Comparison of ENCODE assay signal across 18 cellular contexts in the genomic region with DNA sequence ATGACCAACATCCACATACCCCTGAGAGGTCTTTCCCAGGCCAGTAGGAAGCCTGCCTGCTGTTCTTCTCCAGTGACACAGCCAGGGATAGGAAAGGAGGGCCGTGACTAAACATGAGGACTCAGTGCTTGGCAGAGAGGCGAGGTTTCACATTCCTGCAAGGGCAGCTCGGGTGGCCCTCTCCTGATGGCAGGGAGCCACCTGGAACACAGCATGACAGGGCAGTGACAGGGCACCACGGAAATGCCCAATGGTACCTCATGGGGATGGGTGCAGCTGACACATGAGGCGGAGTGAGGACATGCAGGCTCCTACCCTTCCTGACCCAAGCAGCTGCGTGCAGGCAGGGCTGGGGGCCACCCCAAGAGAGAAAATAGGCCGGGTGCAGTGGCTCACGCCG. TPM values are rescaled to one million over a fixed set of nuclear protein-coding genes. Genes with fewer than 3 reads are reported as not detected.
DNase-seq lines count a peak whose midpoint lies in the region; TF ChIP-seq lines count a peak whose summit lies in the region.
"Had no signal": no experiment of that assay in that cellular context is flagged by ENCODE, and none has a peak within 500 bp of the region (broad histone marks: within the 10 kb centered on the region; RNA-seq: fewer than 3 reads in every experiment).

No MANE protein-coding gene starts in this region.

- H3K27me3 ChIP-seq in mammary epithelial cell (ENCODE audit: insufficient read depth, low read length), result peaks cover 3% of the 10 kb centered on the region
- H3K27me3 ChIP-seq: ascending aorta had no signal

- peaks cover 2% of the 10 kb centered on the region for H3K4me1 ChIP-seq in mammary epithelial cell (ENCODE audit: insufficient read depth, low read length)
- H3K4me1 ChIP-seq: ascending aorta had no signal

- peaks cover 41% of the 10 kb centered on the region for H3K27me3 Mint-ChIP-seq in type B pancreatic cell
- peaks cover 7% of the 10 kb centered on the region for H3K27me3 Mint-ChIP-seq in activated naive CD4-positive, alpha-beta T cell treated with anti-CD3 and anti-CD28 coated beads for 36 hours (ENCODE audit: low read depth)
- H3K27me3 Mint-ChIP-seq: naive B cell had no signal

- no peaks in the 10 kb centered on the region for H3K36me3 ChIP-seq in mammary epithelial cell (ENCODE audit: insufficient read depth, low read length)
- H3K36me3 ChIP-seq: ascending aorta, esophagus squamous epithelium had no signal

- H2AFZ ChIP-seq in mammary epithelial cell (ENCODE audit: low read depth, low read length), result no peak overlapping the region

- H3K9me3 ChIP-seq in mammary epithelial cell (replicated peaks; ENCODE audit: insufficient read depth, low read length), result no peaks in the 10 kb centered on the region
- H3K9me3 ChIP-seq: ascending aorta had no signal

- WGBS in mammary epithelial cell (ENCODE audit: low coverage, missing lambda C conversion rate), result 39% methylated on average over 9 of the region's 9 CpGs

- peak; percentile 51 for DNase-seq in LNCaP clone FGC (ENCODE audit: low read depth)
- peak; percentile 58 for DNase-seq in mammary epithelial cell
- DNase-seq in kidney tubule cell (ENCODE audit: low spot score), result peak; percentile 83
- peak; percentile 50 for DNase-seq in type B pancreatic cell (ENCODE audit: extremely low spot score, unreplicated experiment)
- no peak for DNase-seq in NCI-H82 (lab: John Stamatoyannopoulos, UW)
- DNase-seq in activated naive CD4-positive, alpha-beta T cell treated with anti-CD3 and anti-CD28 coated beads for 36 hours, result no peak
- no peak for DNase-seq in posterior vena cava (ENCODE audit: low spot score)
- DNase-seq: activated effector memory CD4-positive, alpha-beta T cell treated with anti-CD3 and anti-CD28 coated beads, Interleukin-2, amount 50 U/mL, for 16 hours; CD4-positive, CD25-positive, alpha-beta regulatory T cell; dermis blood vessel endothelial cell; esophagus squamous epithelium; hippocampal formation; naive B cell; T-helper 1 cell had no signal

- dilution Hi-C loops in mammary epithelial cell (cut with HindIII; ENCODE audit: low sequenced_read_pairs), result no loop called here

- TF ChIP-seq CTCF in LNCaP clone FGC (IDR thresholded peaks at IDR 0.05; ENCODE audit: control insufficient read depth, extremely low read depth, insufficient read depth), result no peak
- TF ChIP-seq CTCF in mammary epithelial cell (conservative IDR thresholded peaks at IDR 0.05 in 1 of 2, IDR thresholded peaks at IDR 0.05 in 1 of 2; ENCODE audit: extremely low read depth in 1 of 2, insufficient read depth in 1 of 2, low read depth in 1 of 2, low read length in 2 of 2), result no peak
- no peak for TF ChIP-seq CTCF in type B pancreatic cell (conservative IDR thresholded peaks at IDR 0.05)

- CTCF ChIA-PET in mammary epithelial cell (lab: Charles Lee; ENCODE audit: low non-redundant PET), result no interaction called here
- CTCF ChIA-PET in activated naive CD4-positive, alpha-beta T cell treated with anti-CD3 and anti-CD28 coated beads for 36 hours (lab: Charles Lee), result interaction anchor here (3.9 kb wide), 1 partner anchor 49 kb away, joined by 11 read pairs; no protein-coding TSS in a partner anchor

- no peak overlapping the region for H3K9ac ChIP-seq in mammary epithelial cell (ENCODE audit: insufficient read depth, low read length)

- H3K27ac ChIP-seq in mammary epithelial cell (ENCODE audit: insufficient read depth, low read depth, low read length), result no peak overlapping the region
- H3K27ac ChIP-seq: ascending aorta had no signal

- no peaks in the 10 kb centered on the region for H3K36me3 Mint-ChIP-seq in type B pancreatic cell
- no peaks in the 10 kb centered on the region for H3K36me3 Mint-ChIP-seq in activated naive CD4-positive, alpha-beta T cell treated with anti-CD3 and anti-CD28 coated beads for 36 hours (ENCODE audit: low read depth)
- H3K36me3 Mint-ChIP-seq: CD4-positive, CD25-positive, alpha-beta regulatory T cell; WTC11 had no signal

- H3K4me2 ChIP-seq in mammary epithelial cell (ENCODE audit: insufficient read depth, low read depth, low read length), result no peak overlapping the region

- H3K9me3 Mint-ChIP-seq in type B pancreatic cell, result no peaks in the 10 kb centered on the region
- H3K9me3 Mint-ChIP-seq in activated naive CD4-positive, alpha-beta T cell treated with anti-CD3 and anti-CD28 coated beads for 36 hours, result peaks cover 5% of the 10 kb centered on the region

- intact Hi-C loops in mammary epithelial cell (cut with micrococcal nuclease), result no loop called here
- intact Hi-C loops in activated naive CD4-positive, alpha-beta T cell treated with anti-CD3 and anti-CD28 coated beads for 36 hours (cut with micrococcal nuclease), result no loop called here
- intact Hi-C loops in posterior vena cava (cut with DNase I), result no loop called here

- H3K4me1 Mint-ChIP-seq in type B pancreatic cell (ENCODE audit: unreplicated experiment), result no peaks in the 10 kb centered on the region
- H3K4me1 Mint-ChIP-seq in activated naive CD4-positive, alpha-beta T cell treated with anti-CD3 and anti-CD28 coated beads for 36 hours (ENCODE audit: low read depth), result peaks cover 1% of the 10 kb centered on the region
- H3K4me1 Mint-ChIP-seq: WTC11 had no signal

- H4K20me1 ChIP-seq in mammary epithelial cell (ENCODE audit: insufficient read depth, low read length), result no peaks in the 10 kb centered on the region

- BruUV-seq in mammary epithelial cell (replicated peaks; lab: Mats Ljungman, UMichigan), result no TSS peak

- H3K79me2 ChIP-seq in mammary epithelial cell (ENCODE audit: insufficient read depth, low read length), result no peaks in the 10 kb centered on the region

- H3K27ac Mint-ChIP-seq in type B pancreatic cell, result no peak overlapping the region
- no peak overlapping the region for H3K27ac Mint-ChIP-seq in activated naive CD4-positive, alpha-beta T cell treated with anti-CD3 and anti-CD28 coated beads for 36 hours
- H3K27ac Mint-ChIP-seq: CD4-positive, CD25-positive, alpha-beta regulatory T cell; WTC11 had no signal

- H3K4me3 ChIP-seq in LNCaP clone FGC (ENCODE audit: low read depth, low read length), result no peak overlapping the region
- no peak overlapping the region for H3K4me3 ChIP-seq in mammary epithelial cell (replicated peaks in 1 of 3; ENCODE audit: insufficient read depth in 1 of 3, low read depth in 2 of 3, low read length in 3 of 3)
- H3K4me3 ChIP-seq: ascending aorta, esophagus squamous epithelium had no signal

- in situ Hi-C loops in mammary epithelial cell (cut with MboI; ENCODE audit: low sequenced_read_pairs in 2 of 2), result no loop called here

- no peak overlapping the region for H3K4me3 Mint-ChIP-seq in type B pancreatic cell
- H3K4me3 Mint-ChIP-seq in activated naive CD4-positive, alpha-beta T cell treated with anti-CD3 and anti-CD28 coated beads for 36 hours, result no peak overlapping the region
- H3K4me3 Mint-ChIP-seq: CD4-positive, CD25-positive, alpha-beta regulatory T cell; naive B cell; WTC11 had no signal

RNA-seq across cellular contexts. Expression of a gene that starts 7.4 kb away (rescaled TPM):
- 1 to 10 TPM in 1 of 2 donors, not detected in 1; 1.2 TPM for total RNA-seq in mammary epithelial cell
- polyA plus RNA-seq in mammary epithelial cell, result not detected
- not detected for polyA minus RNA-seq in mammary epithelial cell
- 0.22 and 0.71 TPM in 2 replicates for total RNA-seq in type B pancreatic cell (ENCODE audit: low replicate concordance)
- not detected for total RNA-seq in activated naive CD4-positive, alpha-beta T cell treated with anti-CD3 and anti-CD28 coated beads for 36 hours
- 1 to 10 TPM in 1 of 2 donors, under 1 TPM in 1; 0.56 to 1.0 TPM for total RNA-seq in posterior vena cava
- total RNA-seq: ascending aorta; CD4-positive, CD25-positive, alpha-beta regulatory T cell; dermis blood vessel endothelial cell; temporal lobe; WTC11 had no signal
- polyA plus RNA-seq: CD4-positive, CD25-positive, alpha-beta regulatory T cell had no signal

RNA-seq across cellular contexts. Expression of a gene that starts 27.9 kb away (rescaled TPM):
- total RNA-seq in mammary epithelial cell (not detected), type B pancreatic cell (ENCODE audit: low replicate concordance) (not detected in 2 replicates), posterior vena cava (not detected)
- not detected for polyA plus RNA-seq in mammary epithelial cell
- not detected for polyA minus RNA-seq in mammary epithelial cell
- total RNA-seq in activated naive CD4-positive, alpha-beta T cell treated with anti-CD3 and anti-CD28 coated beads for 36 hours, result not detected
- total RNA-seq: ascending aorta; CD4-positive, CD25-positive, alpha-beta regulatory T cell; dermis blood vessel endothelial cell; renal cortical epithelial cell; temporal lobe; WTC11 had no signal
- polyA plus RNA-seq: CD4-positive, CD25-positive, alpha-beta regulatory T cell had no signal

RNA-seq across cellular contexts. Expression of a gene that starts 53.3 kb away (rescaled TPM):
- total RNA-seq in mammary epithelial cell, result not detected
- polyA plus RNA-seq in mammary epithelial cell, result not detected
- not detected for polyA minus RNA-seq in mammary epithelial cell
- total RNA-seq in type B pancreatic cell (ENCODE audit: low replicate concordance), result not detected in 2 replicates
- total RNA-seq in activated naive CD4-positive, alpha-beta T cell treated with anti-CD3 and anti-CD28 coated beads for 36 hours, result not detected
- total RNA-seq in posterior vena cava, result under 1 TPM; 0.43 to 0.65 TPM
- total RNA-seq: ascending aorta; CD4-positive, CD25-positive, alpha-beta regulatory T cell; dermis blood vessel endothelial cell; esophagus squamous epithelium; renal cortical epithelial cell; WTC11 had no signal

RNA-seq across cellular contexts. Expression of a gene that starts 56.2 kb away (rescaled TPM):
- total RNA-seq in mammary epithelial cell (1 to 10 TPM; 7.9 to 9.5 TPM), type B pancreatic cell (ENCODE audit: low replicate concordance) (12.5 and 13.7 TPM in 2 replicates), posterior vena cava (1 to 10 TPM; 5.5 to 7.4 TPM)
- polyA plus RNA-seq in mammary epithelial cell, result 13.2 TPM
- 5.9 TPM for polyA minus RNA-seq in mammary epithelial cell
- 1 to 10 TPM; 4.2 to 4.3 TPM for total RNA-seq in activated naive CD4-positive, alpha-beta T cell treated with anti-CD3 and anti-CD28 coated beads for 36 hours

Comparison
In these comparisons a context has a peak if more than half of its experiments do, and no peak if none do; other contexts are left out.
1. DNase-seq: peak in LNCaP clone FGC (single experiment), mammary epithelial cell (single experiment), kidney tubule cell (single experiment) and type B pancreatic cell (single experiment); none in NCI-H82 (single experiment), activated naive CD4-positive, alpha-beta T cell treated with anti-CD3 and anti-CD28 coated beads for 36 hours (single experiment) and posterior vena cava (single experiment).